ENCODE assay signal across 20 cellular contexts in the genomic region with DNA sequence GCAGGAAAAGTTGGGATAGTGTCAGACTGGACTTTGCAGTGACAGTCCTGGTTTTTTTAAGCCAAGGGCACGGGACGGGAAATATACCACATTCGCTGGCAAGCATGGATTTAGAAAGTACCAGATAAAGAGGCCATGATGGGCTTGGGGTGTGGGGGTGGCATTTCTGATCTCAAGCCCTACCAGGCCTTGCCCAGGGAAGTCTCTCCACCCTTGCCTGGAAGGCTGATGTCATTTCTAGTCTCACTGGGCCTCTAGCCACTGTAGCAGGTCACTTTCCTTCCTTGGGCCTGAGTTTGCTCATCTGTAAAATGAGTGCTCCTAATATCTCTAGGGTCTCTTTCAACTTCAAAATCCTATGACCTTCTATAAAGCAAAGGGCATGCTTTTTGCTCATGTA. TPM values are rescaled to one million over a fixed set of nuclear protein-coding genes. Genes with fewer than 3 reads are reported as not detected.
A peak's percentile ranks its signal among the peaks of the same experiment; 100 is the strongest.
DNase-seq lines count a peak whose midpoint lies in the region; ATAC-seq and TF ChIP-seq lines count a peak whose summit lies in the region.
"Had no signal": no experiment of that assay in that cellular context is flagged by ENCODE, and none has a peak within 500 bp of the region (broad histone marks: within the 10 kb centered on the region; RNA-seq: fewer than 3 reads in every experiment).

No MANE protein-coding gene starts in this region.

- no peaks in the 10 kb centered on the region for H3K36me3 ChIP-seq in breast epithelium
- H3K36me3 ChIP-seq in naive thymus-derived CD4-positive, alpha-beta T cell (ENCODE audit: control insufficient read depth in 2 of 3, insufficient read depth in 3 of 3, low read length in 3 of 3) = no peaks in the 10 kb centered on the region
- H3K36me3 ChIP-seq: left lung, prostate gland had no signal

- POLR2A ChIA-PET in naive thymus-derived CD4-positive, alpha-beta T cell (lab: Charles Lee) = no interaction called here

- peaks cover 4 to 5% of the 10 kb centered on the region in 2 donors for H3K4me1 ChIP-seq in breast epithelium
- peaks cover 0 to 6% of the 10 kb centered on the region in 2 donors for H3K4me1 ChIP-seq in naive thymus-derived CD4-positive, alpha-beta T cell (ENCODE audit: control insufficient read depth in 2 of 2, insufficient read depth in 2 of 2, low read length in 2 of 2)
- H3K4me1 ChIP-seq: prostate gland had no signal

- TF ChIP-seq CTCF in breast epithelium (IDR thresholded peaks at IDR 0.05) = no peak
- no peak for TF ChIP-seq CTCF in type B pancreatic cell (conservative IDR thresholded peaks at IDR 0.05)

- peak overlapping the region; percentile 8 for H3K4me3 Mint-ChIP-seq in activated naive CD4-positive, alpha-beta T cell treated with anti-CD3 and anti-CD28 coated beads, Interleukin-2, amount 50 U/mL, for 24 hours
- peak overlapping the region in 9 of 10 donors; percentile 39 to 79 (median 76) for H3K4me3 Mint-ChIP-seq in naive thymus-derived CD4-positive, alpha-beta T cell
- H3K4me3 Mint-ChIP-seq in type B pancreatic cell = peak overlapping the region; percentile 91

- CTCF ChIA-PET in naive thymus-derived CD4-positive, alpha-beta T cell (lab: Charles Lee) = interaction anchor here (0.6 kb wide), 1 partner anchor 1211 kb away, joined by 5 read pairs; no protein-coding TSS in a partner anchor

- no peak for ATAC-seq in naive thymus-derived CD4-positive, alpha-beta T cell
- ATAC-seq: left lung; stimulated activated memory B cell treated with anti-CD40 and anti-IgM and Interleukin-4, amounts not matched to agents 10 μg/mL and 1 μg/mL and 100 μg/mL, for 72 hours had no signal

- peaks cover 58% of the 10 kb centered on the region for H3K27me3 Mint-ChIP-seq in activated naive CD4-positive, alpha-beta T cell treated with anti-CD3 and anti-CD28 coated beads, Interleukin-2, amount 50 U/mL, for 24 hours
- H3K27me3 Mint-ChIP-seq in naive thymus-derived CD4-positive, alpha-beta T cell = peaks cover 62 to 76% (median 66%) of the 10 kb centered on the region in 5 donors
- peaks cover 70% of the 10 kb centered on the region for H3K27me3 Mint-ChIP-seq in type B pancreatic cell

- no peaks in the 10 kb centered on the region for H3K36me3 Mint-ChIP-seq in activated naive CD4-positive, alpha-beta T cell treated with anti-CD3 and anti-CD28 coated beads, Interleukin-2, amount 50 U/mL, for 24 hours
- no peaks in the 10 kb centered on the region for H3K36me3 Mint-ChIP-seq in naive thymus-derived CD4-positive, alpha-beta T cell
- H3K36me3 Mint-ChIP-seq in type B pancreatic cell = no peaks in the 10 kb centered on the region
- H3K36me3 Mint-ChIP-seq: stimulated activated memory B cell treated with anti-CD40 and anti-IgM and Interleukin-4, amounts not matched to agents 10 μg/mL and 1 μg/mL and 100 μg/mL, for 72 hours had no signal

- H3K4me1 Mint-ChIP-seq in activated naive CD4-positive, alpha-beta T cell treated with anti-CD3 and anti-CD28 coated beads, Interleukin-2, amount 50 U/mL, for 24 hours = peaks cover 11% of the 10 kb centered on the region
- H3K4me1 Mint-ChIP-seq in naive thymus-derived CD4-positive, alpha-beta T cell = peaks cover 4 to 20% (median 14%) of the 10 kb centered on the region in 7 donors
- H3K4me1 Mint-ChIP-seq in type B pancreatic cell (ENCODE audit: unreplicated experiment) = peaks cover 11% of the 10 kb centered on the region

- no peak for DNase-seq in activated naive CD4-positive, alpha-beta T cell (lab: John Stamatoyannopoulos, UW)
- DNase-seq in breast epithelium (ENCODE audit: low spot score in 2 of 2) (no peak), type B pancreatic cell (ENCODE audit: extremely low spot score, unreplicated experiment) (no peak), NCI-H2029 (lab: John Stamatoyannopoulos, UW) (no peak), RPMI8226 (no peak), NCI-H2227 (lab: John Stamatoyannopoulos, UW; ENCODE audit: unreplicated experiment) (no peak)
- DNase-seq in naive thymus-derived CD4-positive, alpha-beta T cell = no peak
- DNase-seq: ACHN; activated CD4-positive, alpha-beta T cell treated with anti-CD3 and anti-CD28 coated beads for 1 hour; activated gamma-delta T cell; EL; erythroblast; HFFc6; left lung; NCI-H146; NCI-H446 treated with DMSO at 0.1 percent for 48 hours; stimulated activated CD4-positive, alpha-beta T cell treated with anti-CD3 and anti-CD28 coated beads, Interleukin-12 subunit alpha, Interleukin-12 subunit beta, amount 100 ng/mL, for 4 hours had no signal

- no peaks in the 10 kb centered on the region for H3K27me3 ChIP-seq in breast epithelium
- H3K27me3 ChIP-seq in naive thymus-derived CD4-positive, alpha-beta T cell (ENCODE audit: control insufficient read depth in 2 of 2, insufficient read depth in 2 of 2, low read length in 2 of 2) = peaks cover 0 to 4% of the 10 kb centered on the region in 2 donors

- no peak overlapping the region for H3K27ac Mint-ChIP-seq in activated naive CD4-positive, alpha-beta T cell treated with anti-CD3 and anti-CD28 coated beads, Interleukin-2, amount 50 U/mL, for 24 hours
- H3K27ac Mint-ChIP-seq in naive thymus-derived CD4-positive, alpha-beta T cell = no peak overlapping the region
- H3K27ac Mint-ChIP-seq in type B pancreatic cell = no peak overlapping the region
- H3K27ac Mint-ChIP-seq: HFFc6; stimulated activated memory B cell treated with anti-CD40 and anti-IgM and Interleukin-4, amounts not matched to agents 10 μg/mL and 1 μg/mL and 100 μg/mL, for 72 hours had no signal

- peak overlapping the region in 2 of 3 donors; percentile 72 to 80 for H3K4me3 ChIP-seq in breast epithelium
- no peak overlapping the region for H3K4me3 ChIP-seq in naive thymus-derived CD4-positive, alpha-beta T cell (ENCODE audit: low read length)

- no peaks in the 10 kb centered on the region for H3K9me3 Mint-ChIP-seq in activated naive CD4-positive, alpha-beta T cell treated with anti-CD3 and anti-CD28 coated beads, Interleukin-2, amount 50 U/mL, for 24 hours
- H3K9me3 Mint-ChIP-seq in naive thymus-derived CD4-positive, alpha-beta T cell = peaks cover 0 to 2% (median 0%) of the 10 kb centered on the region in 11 donors
- H3K9me3 Mint-ChIP-seq in type B pancreatic cell = no peaks in the 10 kb centered on the region
- H3K9me3 Mint-ChIP-seq: HFFc6; stimulated activated memory B cell treated with anti-CD40 and anti-IgM and Interleukin-4, amounts not matched to agents 10 μg/mL and 1 μg/mL and 100 μg/mL, for 72 hours had no signal

- no peaks in the 10 kb centered on the region for H3K9me3 ChIP-seq in breast epithelium
- H3K9me3 ChIP-seq in naive thymus-derived CD4-positive, alpha-beta T cell (ENCODE audit: control insufficient read depth in 2 of 3, low read length in 3 of 3) = no peaks in the 10 kb centered on the region
- H3K9me3 ChIP-seq: left lung, prostate gland had no signal

- no peak for TF ChIP-seq POLR2A in breast epithelium (IDR thresholded peaks at IDR 0.05)

- peak overlapping the region; percentile 46 to 88 for H3K27ac ChIP-seq in breast epithelium
- no peak overlapping the region for H3K27ac ChIP-seq in naive thymus-derived CD4-positive, alpha-beta T cell (ENCODE audit: low read depth, low read length)
- H3K27ac ChIP-seq: left lung, prostate gland had no signal

- intact Hi-C loops in breast epithelium (cut with DNase I; ENCODE audit: low total_unique reads) = no loop called here
- intact Hi-C loops in naive thymus-derived CD4-positive, alpha-beta T cell (cut with micrococcal nuclease) = loop anchor here in 1 of 2 donors (5.0 kb wide), 1 partner anchor 475 kb away; the partner anchor contains the start of gene SMAD2

RNA-seq across cellular contexts. Expression of gene ZBTB7C, which starts 1.8 kb away (rescaled TPM):
- total RNA-seq in breast epithelium (10 to 100 TPM in 1 of 3 donors, 1 to 10 TPM in 2; 5.6 to 26.5 (median 6.1) TPM), type B pancreatic cell (ENCODE audit: low replicate concordance) (13.0 and 40.9 TPM in 2 replicates)
- under 1 TPM in 1 of 5 experiments, not detected in 4; 0.51 TPM for total RNA-seq in naive thymus-derived CD4-positive, alpha-beta T cell
- polyA plus RNA-seq in naive thymus-derived CD4-positive, alpha-beta T cell = not detected
- total RNA-seq: HFFc6 had no signal

Comparison
In these comparisons a context has a peak if more than half of its experiments do, and no peak if none do; other contexts are left out.
1. H3K4me3 Mint-ChIP-seq: peak in every context shown above with its lines; median percentile 91 in type B pancreatic cell; 76 in naive thymus-derived CD4-positive, alpha-beta T cell; 8 in activated naive CD4-positive, alpha-beta T cell treated with anti-CD3 and anti-CD28 coated beads, Interleukin-2, amount 50 U/mL, for 24 hours.